ENCODE assay signal across 1 cellular context in genomic region chr6:16969699-16970695, GRCh38.
TF ChIP-seq lines count a peak whose summit lies in the region.

No MANE protein-coding gene starts in this region.

TF ChIP-seq in A549, 52 proteins besides CTCF, POLR2A, EP300 and RAD21 (continued from another document):
- TF ChIP-seq RCOR1 (IDR thresholded peaks at IDR 0.05; ENCODE audit: low read depth, low read length) (no peak), RFX5 (IDR thresholded peaks at IDR 0.05) (no peak), MAFK (IDR thresholded peaks at IDR 0.05; ENCODE audit: partially characterized antibody) (no peak), FOSB (CRISPR knock-in tag; IDR thresholded peaks at IDR 0.05) (no peak), CHD2 (IDR thresholded peaks at IDR 0.05; ENCODE audit: low read length, partially characterized antibody) (no peak), FOSL2 (IDR thresholded peaks at IDR 0.05) (no peak), FOSL2 (CRISPR knock-in tag; IDR thresholded peaks at IDR 0.05) (no peak), ZSCAN20 (CRISPR knock-in tag; IDR thresholded peaks at IDR 0.05) (no peak), SMC3 (IDR thresholded peaks at IDR 0.05) (no peak)
